In genomic region chr10:59885430-59886134, GRCh38 we compare ENCODE assay signal across 8 cellular contexts. TPM values are rescaled to one million over a fixed set of nuclear protein-coding genes. Genes with fewer than 3 reads are reported as not detected.
DNase-seq lines count a peak whose midpoint lies in the region; ATAC-seq and TF ChIP-seq lines count a peak whose summit lies in the region.

No MANE protein-coding gene starts in this region.

- no peak overlapping the region for H3K27ac ChIP-seq in CD8-positive, alpha-beta T cell (ENCODE audit: low read depth, low read length)
- H3K27ac ChIP-seq in ascending aorta = no peak overlapping the region

- POLR2A ChIA-PET in CD8-positive, alpha-beta T cell (lab: Charles Lee) = interaction anchor here (1.1 kb wide), 1 partner anchor 21 kb away, joined by 3 read pairs; the partner anchor contains the start of gene CCDC6
- POLR2A ChIA-PET in activated CD4-positive, alpha-beta memory T cell treated with anti-CD3 and anti-CD28 coated beads for 36 hours (lab: Charles Lee) = interaction anchor here (0.9 to 1.2 kb wide), 5 partner anchors 9 to 22 kb away, joined by 3 to 6 read pairs (median 4); partner anchors contain the start of gene CCDC6

- no peaks in the 10 kb centered on the region for H3K36me3 ChIP-seq in CD8-positive, alpha-beta T cell (ENCODE audit: insufficient read depth, low read length)
- H3K36me3 ChIP-seq in ascending aorta = peaks cover 8 to 13% of the 10 kb centered on the region in 2 donors

- no peaks in the 10 kb centered on the region for H3K27me3 ChIP-seq in CD8-positive, alpha-beta T cell (ENCODE audit: insufficient read depth, low read length)
- no peaks in the 10 kb centered on the region for H3K27me3 ChIP-seq in ascending aorta

- intact Hi-C loops in CD8-positive, alpha-beta T cell (cut with DNase I, micrococcal nuclease) = no loop called here
- intact Hi-C loops in activated CD4-positive, alpha-beta memory T cell treated with anti-CD3 and anti-CD28 coated beads for 36 hours (cut with micrococcal nuclease) = loop anchor here (2.0 kb wide), 1 partner anchor 57 kb away; no protein-coding TSS in a partner anchor
- intact Hi-C loops in ascending aorta (cut with DNase I) = no loop called here

- no peaks in the 10 kb centered on the region for H3K9me3 Mint-ChIP-seq in CD8-positive, alpha-beta T cell
- H3K9me3 Mint-ChIP-seq in activated CD4-positive, alpha-beta memory T cell treated with anti-CD3 and anti-CD28 coated beads for 36 hours = no peaks in the 10 kb centered on the region

- no peak for TF ChIP-seq CTCF in CD8-positive, alpha-beta T cell (IDR thresholded peaks at IDR 0.05)
- no peak for TF ChIP-seq CTCF in ascending aorta (IDR thresholded peaks at IDR 0.05)

- H3K4me1 Mint-ChIP-seq in CD8-positive, alpha-beta T cell (ENCODE audit: low read depth) = peaks cover 85% of the 10 kb centered on the region
- H3K4me1 Mint-ChIP-seq in activated CD4-positive, alpha-beta memory T cell treated with anti-CD3 and anti-CD28 coated beads for 36 hours (ENCODE audit: low read depth) = peaks cover 87% of the 10 kb centered on the region

- H3K36me3 Mint-ChIP-seq in CD8-positive, alpha-beta T cell = peaks cover 11% of the 10 kb centered on the region
- H3K36me3 Mint-ChIP-seq in activated CD4-positive, alpha-beta memory T cell treated with anti-CD3 and anti-CD28 coated beads for 36 hours = peaks cover 12% of the 10 kb centered on the region

- peak overlapping the region; percentile 3 for H3K4me3 Mint-ChIP-seq in CD8-positive, alpha-beta T cell
- H3K4me3 Mint-ChIP-seq in activated CD4-positive, alpha-beta memory T cell treated with anti-CD3 and anti-CD28 coated beads for 36 hours = no peak overlapping the region

- no peak overlapping the region for H3K27ac Mint-ChIP-seq in CD8-positive, alpha-beta T cell
- peak overlapping the region; percentile 96 for H3K27ac Mint-ChIP-seq in activated CD4-positive, alpha-beta memory T cell treated with anti-CD3 and anti-CD28 coated beads for 36 hours

- H3K4me1 ChIP-seq in CD8-positive, alpha-beta T cell (ENCODE audit: insufficient read depth, low read length) = peaks cover 40% of the 10 kb centered on the region
- peaks cover 9 to 43% of the 10 kb centered on the region in 2 donors for H3K4me1 ChIP-seq in ascending aorta

- no peaks in the 10 kb centered on the region for H3K9me3 ChIP-seq in CD8-positive, alpha-beta T cell (ENCODE audit: low read length)
- H3K9me3 ChIP-seq in ascending aorta = no peaks in the 10 kb centered on the region

- H3K27me3 Mint-ChIP-seq in CD8-positive, alpha-beta T cell (ENCODE audit: low read depth) = no peaks in the 10 kb centered on the region
- H3K27me3 Mint-ChIP-seq in activated CD4-positive, alpha-beta memory T cell treated with anti-CD3 and anti-CD28 coated beads for 36 hours = no peaks in the 10 kb centered on the region

- CTCF ChIA-PET in CD8-positive, alpha-beta T cell (lab: Charles Lee) = interaction anchor here (1.3 kb wide), 1 partner anchor 20 kb away, joined by 4 read pairs; no protein-coding TSS in a partner anchor
- CTCF ChIA-PET in activated CD4-positive, alpha-beta memory T cell treated with anti-CD3 and anti-CD28 coated beads for 36 hours (lab: Charles Lee) = interaction anchor here (1.5 kb wide), 1 partner anchor 21 kb away, joined by 4 read pairs; the partner anchor contains the start of gene CCDC6

- DNase-seq in CD8-positive, alpha-beta T cell = no peak
- DNase-seq in activated CD4-positive, alpha-beta memory T cell treated with anti-CD3 and anti-CD28 coated beads for 36 hours = peak; percentile 44
- DNase-seq in NCI-H446 (lab: John Stamatoyannopoulos, UW) = no peak
- no peak for DNase-seq in ascending aorta (ENCODE audit: low spot score in 2 of 2)
- no peak for DNase-seq in foreskin melanocyte
- DNase-seq in NCI-H82 (lab: John Stamatoyannopoulos, UW) = no peak

- no peak for ATAC-seq in CD8-positive, alpha-beta T cell
- ATAC-seq in GM19455 (IDR thresholded peaks at IDR 0.05; ENCODE audit: unreplicated experiment) (peak; percentile 93), HG03342 (IDR thresholded peaks at IDR 0.05; ENCODE audit: unreplicated experiment) (peak; percentile 93)

- H3K4me3 ChIP-seq in CD8-positive, alpha-beta T cell (ENCODE audit: low read depth, low read length) = no peak overlapping the region
- no peak overlapping the region for H3K4me3 ChIP-seq in ascending aorta

RNA-seq across cellular contexts. Expression of gene CCDC6, which starts 20.8 kb away (rescaled TPM):
- 10 to 100 TPM; 21.6 to 23.7 TPM for total RNA-seq in CD8-positive, alpha-beta T cell
- 10 to 100 TPM; 49.1 to 51.5 TPM for total RNA-seq in activated CD4-positive, alpha-beta memory T cell treated with anti-CD3 and anti-CD28 coated beads for 36 hours
- 21.1 TPM for total RNA-seq in ascending aorta
